ENCODE assay signal across 10 cellular contexts in the genomic region with DNA sequence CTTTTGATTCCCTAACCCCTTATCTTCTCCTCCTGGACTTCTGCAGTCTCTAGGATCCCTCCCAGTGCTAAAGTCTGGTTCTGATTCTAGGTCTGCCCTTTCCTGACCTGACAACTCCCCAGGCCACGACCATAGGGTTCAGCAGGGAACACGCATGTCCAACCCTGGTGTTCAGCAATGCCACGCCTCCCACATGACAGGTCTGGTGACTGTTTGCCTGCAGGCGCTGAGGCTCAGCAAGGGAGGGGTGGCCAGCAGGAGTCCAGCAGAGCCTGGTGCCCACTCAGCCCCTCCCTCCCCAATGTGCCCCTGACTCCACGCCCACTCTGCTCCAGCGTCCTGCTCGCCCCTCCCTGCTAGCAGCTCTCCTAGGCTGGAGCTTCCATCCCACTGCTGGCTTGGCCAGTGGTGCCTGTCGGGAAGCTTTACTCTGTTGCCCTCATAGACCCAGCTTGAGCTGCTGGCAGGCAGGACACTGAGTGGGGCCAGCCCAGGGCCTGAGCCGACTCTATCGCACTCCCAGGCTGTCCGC. TPM values are rescaled to one million over a fixed set of nuclear protein-coding genes. Genes with fewer than 3 reads are reported as not detected.
DNase-seq lines count a peak whose midpoint lies in the region; TF ChIP-seq lines count a peak whose summit lies in the region.
"Had no signal": no experiment of that assay in that cellular context is flagged by ENCODE, and none has a peak within 500 bp of the region (broad histone marks: within the 10 kb centered on the region; RNA-seq: fewer than 3 reads in every experiment).

No MANE protein-coding gene starts in this region.

- no peaks in the 10 kb centered on the region for H3K36me3 ChIP-seq in thyroid gland

- intact Hi-C loops in activated CD4-positive, alpha-beta T cell treated with anti-CD3 and anti-CD28 coated beads, Interleukin-2, amount 10 ng/mL, durations not matched to agents 24 days and 14 days (cut with micrococcal nuclease): loop anchor here (1.0 to 10.0 kb wide), 2 partner anchors 18 to 1307 kb away; a partner anchor contains a TSS
- intact Hi-C loops in lower leg skin (cut with DNase I; ENCODE audit: low total_unique reads) (no loop called here), thyroid gland (cut with DNase I) (no loop called here)

- peak overlapping the region; percentile 82 for H3K4me3 Mint-ChIP-seq in activated CD4-positive, alpha-beta T cell treated with anti-CD3 and anti-CD28 coated beads, Interleukin-2, amount 10 ng/mL, durations not matched to agents 24 days and 14 days
- H3K4me3 Mint-ChIP-seq in brain: no peak overlapping the region

- WGBS in lower leg skin, 2 donors: 51 to 55% methylated on average over 9 to 11 of the region's 11 CpGs
- WGBS in thyroid gland, 2 donors: 74 to 84% methylated on average over 6 to 8 of the region's 11 CpGs

- peaks cover 6 to 49% of the 10 kb centered on the region in 2 donors for H3K4me1 ChIP-seq in thyroid gland

- no peaks in the 10 kb centered on the region for H3K27me3 Mint-ChIP-seq in activated CD4-positive, alpha-beta T cell treated with anti-CD3 and anti-CD28 coated beads, Interleukin-2, amount 10 ng/mL, durations not matched to agents 24 days and 14 days
- H3K27me3 Mint-ChIP-seq in brain: no peaks in the 10 kb centered on the region

- TF ChIP-seq CTCF in brain (conservative IDR thresholded peaks at IDR 0.05) (no peak), lower leg skin (IDR thresholded peaks at IDR 0.05) (no peak), thyroid gland (IDR thresholded peaks at IDR 0.05) (no peak)

- H3K9me3 ChIP-seq in thyroid gland: no peaks in the 10 kb centered on the region

- H3K27ac ChIP-seq in thyroid gland: peak overlapping the region in 1 of 3 donors; percentile 14
- H3K27ac ChIP-seq: epithelial cell of prostate had no signal

- no peak for DNase-seq in activated CD4-positive, alpha-beta T cell treated with anti-CD3 and anti-CD28 coated beads, Interleukin-2, amount 10 ng/mL, durations not matched to agents 24 days and 14 days
- DNase-seq in activated CD4-positive, alpha-beta T cell treated with anti-CD3 and anti-CD28 coated beads, Interleukin-2, amount 50 U/mL, for 4 hours: no peak
- peak; percentile 83 to 95 for DNase-seq in lower leg skin (ENCODE audit: low spot score in 2 of 2)
- peak; percentile 18 to 37 for DNase-seq in thyroid gland
- no peak for DNase-seq in NOMO-1 treated with DMSO at 0.1 percent for 48 hours (lab: John Stamatoyannopoulos, UW; ENCODE audit: unreplicated experiment)
- no peak for DNase-seq in AG08396 (ENCODE audit: low spot score)
- no peak for DNase-seq in SKM-1 treated with dmso at 0.1 percent for 144 hours (lab: John Stamatoyannopoulos, UW; ENCODE audit: unreplicated experiment)
- DNase-seq: SHP77 treated with DMSO at 0.1 percent for 48 hours had no signal

- TF ChIP-seq POLR2A in lower leg skin (IDR thresholded peaks at IDR 0.05): no peak
- TF ChIP-seq POLR2A in thyroid gland (IDR thresholded peaks at IDR 0.05): no peak

- H3K4me1 Mint-ChIP-seq in activated CD4-positive, alpha-beta T cell treated with anti-CD3 and anti-CD28 coated beads, Interleukin-2, amount 10 ng/mL, durations not matched to agents 24 days and 14 days: peaks cover 51% of the 10 kb centered on the region
- peaks cover 54% of the 10 kb centered on the region for H3K4me1 Mint-ChIP-seq in brain

- H3K4me3 ChIP-seq in lower leg skin (ENCODE audit: low read depth, poor library complexity, severe bottlenecking): no peak overlapping the region
- no peak overlapping the region for H3K4me3 ChIP-seq in thyroid gland (replicated peaks in 1 of 3)

- H3K9me3 Mint-ChIP-seq in activated CD4-positive, alpha-beta T cell treated with anti-CD3 and anti-CD28 coated beads, Interleukin-2, amount 10 ng/mL, durations not matched to agents 24 days and 14 days: no peaks in the 10 kb centered on the region
- no peaks in the 10 kb centered on the region for H3K9me3 Mint-ChIP-seq in brain

- peak overlapping the region; percentile 100 for H3K27ac Mint-ChIP-seq in activated CD4-positive, alpha-beta T cell treated with anti-CD3 and anti-CD28 coated beads, Interleukin-2, amount 10 ng/mL, durations not matched to agents 24 days and 14 days
- peak overlapping the region; percentile 37 to 87 (median 45) for H3K27ac Mint-ChIP-seq in brain

- H3K27me3 ChIP-seq in thyroid gland: no peaks in the 10 kb centered on the region

- H3K36me3 Mint-ChIP-seq in activated CD4-positive, alpha-beta T cell treated with anti-CD3 and anti-CD28 coated beads, Interleukin-2, amount 10 ng/mL, durations not matched to agents 24 days and 14 days (ENCODE audit: low read depth): peaks cover 6% of the 10 kb centered on the region
- H3K36me3 Mint-ChIP-seq in brain: no peaks in the 10 kb centered on the region

RNA-seq across cellular contexts. Expression of a gene that starts 17.3 kb away (rescaled TPM):
- total RNA-seq in activated CD4-positive, alpha-beta T cell treated with anti-CD3 and anti-CD28 coated beads, Interleukin-2, amount 10 ng/mL, durations not matched to agents 24 days and 14 days: 25.5 and 27.1 TPM in 2 replicates
- 31.8 TPM for polyA plus RNA-seq in brain (ENCODE audit: insufficient read depth, low read depth, low replicate concordance)
- total RNA-seq in lower leg skin (10 to 100 TPM; 10.9 to 19.4 (median 13.2) TPM), thyroid gland (10 to 100 TPM; 13.3 to 26.1 (median 19.9) TPM)

Comparison
In these comparisons a context has a peak if more than half of its experiments do, and no peak if none do; other contexts are left out.
1. DNase-seq: peak in lower leg skin (2 of 2) and thyroid gland (2 of 2); none in activated CD4-positive, alpha-beta T cell treated with anti-CD3 and anti-CD28 coated beads, Interleukin-2, amount 10 ng/mL, durations not matched to agents 24 days and 14 days (single experiment), activated CD4-positive, alpha-beta T cell treated with anti-CD3 and anti-CD28 coated beads, Interleukin-2, amount 50 U/mL, for 4 hours (0 of 2), NOMO-1 treated with DMSO at 0.1 percent for 48 hours (single experiment), AG08396 (single experiment) and SKM-1 treated with dmso at 0.1 percent for 144 hours (single experiment).